27 cellular contexts compared by ENCODE assay signal in genomic region chr16:47921535-47921934, GRCh38.
"Had no signal": no experiment of that assay in that cellular context is flagged by ENCODE, and none has a peak within 500 bp of the region (broad histone marks: within the 10 kb centered on the region; RNA-seq: fewer than 3 reads in every experiment).

No MANE protein-coding gene starts in this region.

- H3K36me3 Mint-ChIP-seq: immature natural killer cell; memory B cell; naive thymus-derived CD4-positive, alpha-beta T cell; natural killer cell treated with Interleukin-12 subunit alpha and Interleukin-12 subunit beta and Interleukin-15 and Interleukin-18, amount 100 ng/mL, for 72 hours; stimulated activated naive B cell treated with anti-CD40 and anti-IgM and Interleukin-4, amounts not matched to agents 10 μg/mL and 1 μg/mL and 100 μg/mL, for 72 hours had no signal

- H3K4me3 ChIP-seq: left ventricle myocardium inferior, lung, mucosa of descending colon, ovary, right atrium auricular region, right lobe of liver, smooth muscle cell, stomach, testis, thyroid gland, transverse colon, upper lobe of left lung, vagina had no signal

- H3K27me3 ChIP-seq: ovary, right atrium auricular region, right lobe of liver, stomach, testis, thyroid gland, transverse colon, upper lobe of left lung, vagina had no signal

- H3K9me3 ChIP-seq: left ventricle myocardium inferior, mucosa of descending colon, ovary, right atrium auricular region, right lobe of liver, stomach, testis, thyroid gland, transverse colon, upper lobe of left lung, vagina had no signal

- H3K4me2 ChIP-seq: smooth muscle cell had no signal

- H3K27ac Mint-ChIP-seq: immature natural killer cell; memory B cell; naive thymus-derived CD4-positive, alpha-beta T cell; natural killer cell treated with Interleukin-12 subunit alpha and Interleukin-12 subunit beta and Interleukin-15 and Interleukin-18, amount 100 ng/mL, for 72 hours; stimulated activated naive B cell treated with anti-CD40 and anti-IgM and Interleukin-4, amounts not matched to agents 10 μg/mL and 1 μg/mL and 100 μg/mL, for 72 hours had no signal

- H3K36me3 ChIP-seq: left ventricle myocardium inferior, ovary, right atrium auricular region, right lobe of liver, stomach, thyroid gland, transverse colon, upper lobe of left lung, vagina had no signal

- H3K4me3 Mint-ChIP-seq: immature natural killer cell; memory B cell; naive thymus-derived CD4-positive, alpha-beta T cell; natural killer cell treated with Interleukin-12 subunit alpha and Interleukin-12 subunit beta and Interleukin-15 and Interleukin-18, amount 100 ng/mL, for 72 hours; stimulated activated naive B cell treated with anti-CD40 and anti-IgM and Interleukin-4, amounts not matched to agents 10 μg/mL and 1 μg/mL and 100 μg/mL, for 72 hours had no signal

- H3K4me1 ChIP-seq: left ventricle myocardium inferior, right atrium auricular region, right lobe of liver, stomach, testis, thyroid gland, transverse colon, upper lobe of left lung, vagina had no signal

- H3K27me3 Mint-ChIP-seq: memory B cell, progenitor cell of endocrine pancreas had no signal

- DNase-seq: hypothalamus; immature natural killer cell; kidney; left ventricle myocardium inferior; midbrain; mucosa of descending colon; naive thymus-derived CD4-positive, alpha-beta T cell; ovary; right lobe of liver; stimulated activated CD4-positive, alpha-beta T cell treated with anti-CD3 and anti-CD28 coated beads, Interleukin-1b, Interleukin-23, amount 100 ng/mL, for 48 hours; stimulated activated CD4-positive, alpha-beta T cell treated with anti-CD3 and anti-CD28 coated beads, Interleukin-2, amount 100 ng/mL, for 48 hours; stimulated activated CD4-positive, alpha-beta T cell treated with anti-CD3 and anti-CD28 coated beads, Interleukin-4, amount 100 ng/mL, for 4 hours; stimulated activated CD8-positive, alpha-beta memory T cell treated with anti-CD3 and anti-CD28 coated beads, Interleukin-4, amount 100 ng/mL, for 48 hours; stimulated activated naive B cell treated with anti-CD40 and anti-IgM and Interleukin-4, amounts not matched to agents 10 μg/mL and 1 μg/mL and 100 μg/mL, for 72 hours; stimulated activated naive CD8-positive, alpha-beta T cell treated with anti-CD3 and anti-CD28 coated beads, Interleukin-15, Interleukin-2, amounts not matched to agents 100 U/mL and 50 U/mL, for 24 hours; stomach; testis; thyroid gland; transverse colon; upper lobe of left lung had no signal

- H3K27ac ChIP-seq: left ventricle myocardium inferior, ovary, right atrium auricular region, right lobe of liver, stomach, testis, thyroid gland, transverse colon, upper lobe of left lung, vagina had no signal

- H3K9me3 Mint-ChIP-seq: memory B cell; natural killer cell treated with Interleukin-12 subunit alpha and Interleukin-12 subunit beta and Interleukin-15 and Interleukin-18, amount 100 ng/mL, for 72 hours; stimulated activated naive B cell treated with anti-CD40 and anti-IgM and Interleukin-4, amounts not matched to agents 10 μg/mL and 1 μg/mL and 100 μg/mL, for 72 hours had no signal

- H3K4me1 Mint-ChIP-seq: immature natural killer cell; memory B cell; naive thymus-derived CD4-positive, alpha-beta T cell; stimulated activated naive B cell treated with anti-CD40 and anti-IgM and Interleukin-4, amounts not matched to agents 10 μg/mL and 1 μg/mL and 100 μg/mL, for 72 hours had no signal
